In the genomic region with DNA sequence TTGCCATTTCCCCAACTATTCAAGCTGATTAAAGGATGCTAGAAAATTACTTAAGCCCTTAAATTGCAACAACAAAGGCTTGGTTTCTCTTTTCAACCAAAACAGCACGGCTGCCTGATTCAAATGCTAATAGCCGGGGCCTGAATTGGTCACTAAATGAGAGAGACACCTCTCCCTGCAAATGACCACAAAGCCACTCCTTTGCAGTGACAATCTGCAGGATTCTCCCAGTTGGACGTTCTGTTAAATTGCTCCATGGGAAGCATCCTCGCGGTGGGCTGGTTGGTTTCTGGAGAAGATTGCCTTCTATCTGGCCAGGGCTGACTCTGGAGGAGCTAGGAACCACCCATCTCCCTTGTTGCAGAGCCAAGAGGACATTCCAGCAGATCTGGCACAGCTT, we compare ENCODE assay signal across 1 cellular context.
TF ChIP-seq lines count a peak whose summit lies in the region.

No MANE protein-coding gene starts in this region.

TF ChIP-seq in GM23338, 12 proteins besides CTCF, POLR2A, EP300 and RAD21 (continued from another document):
- TF ChIP-seq, protein P1, sequence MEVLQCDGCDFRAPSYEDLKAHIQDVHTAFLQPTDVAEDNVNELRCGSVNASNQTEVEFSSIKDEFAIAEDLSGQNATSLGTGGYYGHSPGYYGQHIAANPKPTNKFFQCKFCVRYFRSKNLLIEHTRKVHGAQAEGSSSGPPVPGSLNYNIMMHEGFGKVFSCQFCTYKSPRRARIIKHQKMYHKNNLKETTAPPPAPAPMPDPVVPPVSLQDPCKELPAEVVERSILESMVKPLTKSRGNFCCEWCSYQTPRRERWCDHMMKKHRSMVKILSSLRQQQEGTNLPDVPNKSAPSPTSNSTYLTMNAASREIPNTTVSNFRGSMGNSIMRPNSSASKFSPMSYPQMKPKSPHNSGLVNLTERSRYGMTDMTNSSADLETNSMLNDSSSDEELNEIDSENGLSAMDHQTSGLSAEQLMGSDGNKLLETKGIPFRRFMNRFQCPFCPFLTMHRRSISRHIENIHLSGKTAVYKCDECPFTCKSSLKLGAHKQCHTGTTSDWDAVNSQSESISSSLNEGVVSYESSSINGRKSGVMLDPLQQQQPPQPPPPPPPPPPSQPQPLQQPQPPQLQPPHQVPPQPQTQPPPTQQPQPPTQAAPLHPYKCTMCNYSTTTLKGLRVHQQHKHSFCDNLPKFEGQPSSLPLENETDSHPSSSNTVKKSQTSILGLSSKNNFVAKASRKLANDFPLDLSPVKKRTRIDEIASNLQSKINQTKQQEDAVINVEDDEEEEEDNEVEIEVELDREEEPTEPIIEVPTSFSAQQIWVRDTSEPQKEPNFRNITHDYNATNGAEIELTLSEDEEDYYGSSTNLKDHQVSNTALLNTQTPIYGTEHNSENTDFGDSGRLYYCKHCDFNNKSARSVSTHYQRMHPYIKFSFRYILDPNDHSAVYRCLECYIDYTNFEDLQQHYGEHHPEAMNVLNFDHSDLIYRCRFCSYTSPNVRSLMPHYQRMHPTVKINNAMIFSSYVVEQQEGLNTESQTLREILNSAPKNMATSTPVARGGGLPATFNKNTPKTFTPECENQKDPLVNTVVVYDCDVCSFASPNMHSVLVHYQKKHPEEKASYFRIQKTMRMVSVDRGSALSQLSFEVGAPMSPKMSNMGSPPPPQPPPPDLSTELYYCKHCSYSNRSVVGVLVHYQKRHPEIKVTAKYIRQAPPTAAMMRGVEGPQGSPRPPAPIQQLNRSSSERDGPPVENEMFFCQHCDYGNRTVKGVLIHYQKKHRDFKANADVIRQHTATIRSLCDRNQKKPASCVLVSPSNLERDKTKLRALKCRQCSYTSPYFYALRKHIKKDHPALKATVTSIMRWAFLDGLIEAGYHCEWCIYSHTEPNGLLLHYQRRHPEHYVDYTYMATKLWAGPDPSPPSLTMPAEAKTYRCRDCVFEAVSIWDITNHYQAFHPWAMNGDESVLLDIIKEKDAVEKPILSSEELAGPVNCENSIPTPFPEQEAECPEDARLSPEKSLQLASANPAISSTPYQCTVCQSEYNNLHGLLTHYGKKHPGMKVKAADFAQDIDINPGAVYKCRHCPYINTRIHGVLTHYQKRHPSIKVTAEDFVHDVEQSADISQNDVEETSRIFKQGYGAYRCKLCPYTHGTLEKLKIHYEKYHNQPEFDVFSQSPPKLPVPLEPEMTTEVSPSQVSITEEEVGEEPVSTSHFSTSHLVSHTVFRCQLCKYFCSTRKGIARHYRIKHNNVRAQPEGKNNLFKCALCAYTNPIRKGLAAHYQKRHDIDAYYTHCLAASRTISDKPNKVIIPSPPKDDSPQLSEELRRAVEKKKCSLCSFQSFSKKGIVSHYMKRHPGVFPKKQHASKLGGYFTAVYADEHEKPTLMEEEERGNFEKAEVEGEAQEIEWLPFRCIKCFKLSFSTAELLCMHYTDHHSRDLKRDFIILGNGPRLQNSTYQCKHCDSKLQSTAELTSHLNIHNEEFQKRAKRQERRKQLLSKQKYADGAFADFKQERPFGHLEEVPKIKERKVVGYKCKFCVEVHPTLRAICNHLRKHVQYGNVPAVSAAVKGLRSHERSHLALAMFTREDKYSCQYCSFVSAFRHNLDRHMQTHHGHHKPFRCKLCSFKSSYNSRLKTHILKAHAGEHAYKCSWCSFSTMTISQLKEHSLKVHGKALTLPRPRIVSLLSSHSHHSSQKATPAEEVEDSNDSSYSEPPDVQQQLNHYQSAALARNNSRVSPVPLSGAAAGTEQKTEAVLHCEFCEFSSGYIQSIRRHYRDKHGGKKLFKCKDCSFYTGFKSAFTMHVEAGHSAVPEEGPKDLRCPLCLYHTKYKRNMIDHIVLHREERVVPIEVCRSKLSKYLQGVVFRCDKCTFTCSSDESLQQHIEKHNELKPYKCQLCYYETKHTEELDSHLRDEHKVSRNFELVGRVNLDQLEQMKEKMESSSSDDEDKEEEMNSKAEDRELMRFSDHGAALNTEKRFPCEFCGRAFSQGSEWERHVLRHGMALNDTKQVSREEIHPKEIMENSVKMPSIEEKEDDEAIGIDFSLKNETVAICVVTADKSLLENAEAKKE (CRISPR knock-in tag; IDR thresholded peaks at IDR 0.05), result no peak
- TF ChIP-seq ZNF114 (CRISPR knock-in tag; IDR thresholded peaks at IDR 0.05), result no peak
